In genomic region chr1:196075621-196076020, GRCh38 we compare ENCODE assay signal across 34 cellular contexts.
"Had no signal": no experiment of that assay in that cellular context is flagged by ENCODE, and none has a peak within 500 bp of the region (broad histone marks: within the 10 kb centered on the region; RNA-seq: fewer than 3 reads in every experiment).

No MANE protein-coding gene starts in this region.

- DNase-seq: Karpas-422, Kasumi-1, MG63, MM.1S, MV-4-11, NCI-H1048, NCI-H1092, NCI-H1092 treated with DMSO at 0.1 percent for 48 hours, NCI-H1105, NCI-H1105 treated with DMSO at 0.1 percent for 48 hours, NCI-H1417, NCI-H1417 treated with DMSO at 0.1 percent for 48 hours, NCI-H1436, NCI-H1436 treated with DMSO at 0.1 percent for 48 hours, NCI-H146, NCI-H1694, NCI-H1694 treated with DMSO at 0.1 percent for 48 hours, NCI-H187, NCI-H187 treated with DMSO at 0.1 percent for 48 hours, NCI-H1930, NCI-H2029, NCI-H2029 treated with DMSO at 0.1 percent for 48 hours, NCI-H2081, NCI-H2081 treated with DMSO at 0.1 percent for 48 hours, NCI-H2107, NCI-H2171, NCI-H2171 treated with DMSO at 0.1 percent for 48 hours, NCI-H2227 treated with DMSO at 0.1 percent for 48 hours, NCI-H226, NCI-H345, NCI-H446, NCI-H446 treated with DMSO at 0.1 percent for 48 hours, NCI-H510A, NCI-H510A treated with DMSO at 0.1 percent for 48 hours had no signal
